In genomic region chr7:28941633-28942032, GRCh38 we compare ENCODE assay signal across 28 cellular contexts. TPM values are rescaled to one million over a fixed set of nuclear protein-coding genes. Genes with fewer than 3 reads are reported as not detected.
"Had no signal": no experiment of that assay in that cellular context is flagged by ENCODE, and none has a peak within 500 bp of the region (broad histone marks: within the 10 kb centered on the region; RNA-seq: fewer than 3 reads in every experiment).

No MANE protein-coding gene starts in this region.

- H3K4me2 ChIP-seq: hepatocyte had no signal

- H3K27ac ChIP-seq: ascending aorta, cardiac muscle cell, coronary artery, dorsolateral prefrontal cortex, gastroesophageal sphincter, hepatocyte, pancreas, right atrium auricular region, tibial nerve, uterus had no signal

- H3K9me3 ChIP-seq: ascending aorta, gastroesophageal sphincter, pancreas, right atrium auricular region, spleen, tibial nerve, uterus had no signal

- H3K4me1 Mint-ChIP-seq: activated CD4-positive, alpha-beta T cell treated with anti-CD3 and anti-CD28 coated beads for 36 hours; activated naive CD8-positive, alpha-beta T cell treated with anti-CD3 and anti-CD28 coated beads for 36 hours; natural killer cell; T-cell had no signal

- H3K9me3 Mint-ChIP-seq: activated naive CD4-positive, alpha-beta T cell treated with anti-CD3 and anti-CD28 coated beads for 36 hours; activated naive CD8-positive, alpha-beta T cell treated with anti-CD3 and anti-CD28 coated beads for 36 hours; natural killer cell; T-cell had no signal

- H3K4me1 ChIP-seq: ascending aorta, gastroesophageal sphincter, pancreas, uterus had no signal

- H3K4me3 Mint-ChIP-seq: activated CD4-positive, alpha-beta T cell treated with anti-CD3 and anti-CD28 coated beads for 36 hours; activated CD8-positive, alpha-beta T cell treated with anti-CD3 and anti-CD28 coated beads, Interleukin-2, amount 10 ng/mL, durations not matched to agents 7 days and 5 days; activated naive CD4-positive, alpha-beta T cell treated with anti-CD3 and anti-CD28 coated beads for 36 hours; activated naive CD8-positive, alpha-beta T cell treated with anti-CD3 and anti-CD28 coated beads for 36 hours; brain; natural killer cell; T-cell had no signal

- H3K27me3 ChIP-seq: ascending aorta, cardiac muscle cell, hepatocyte, pancreas, right atrium auricular region, spleen, tibial nerve, uterus had no signal

- H3K79me2 ChIP-seq: hepatocyte had no signal

- H3K36me3 ChIP-seq: ascending aorta, cardiac muscle cell, gastroesophageal sphincter, pancreas, right atrium auricular region, spleen, tibial nerve, uterus had no signal

- DNase-seq: activated CD4-positive, alpha-beta T cell treated with anti-CD3 and anti-CD28 coated beads for 36 hours; activated CD4-positive, CD25-positive, alpha-beta regulatory T cell; activated CD8-positive, alpha-beta T cell treated with anti-CD3 and anti-CD28 coated beads, Interleukin-2, amount 10 ng/mL, durations not matched to agents 7 days and 5 days; activated effector memory CD4-positive, alpha-beta T cell treated with anti-CD3 and anti-CD28 coated beads, Interleukin-2, amount 50 U/mL, for 16 hours; activated naive CD4-positive, alpha-beta T cell treated with anti-CD3 and anti-CD28 coated beads for 36 hours; activated naive CD8-positive, alpha-beta T cell treated with anti-CD3 and anti-CD28 coated beads for 36 hours; activated T-cell treated with anti-CD3 and anti-CD28 coated beads for 4 hours; dorsolateral prefrontal cortex; effector memory CD4-positive, alpha-beta T cell; left cardiac atrium; left ventricle myocardium superior; natural killer cell; nucleus accumbens; pancreas; spleen; stimulated activated naive CD4-positive, alpha-beta T cell treated with Interleukin-2 at 50 U/mL for 16 hours; T-cell; uterus had no signal

- H3K4me3 ChIP-seq: ascending aorta, cardiac muscle cell, coronary artery, dorsolateral prefrontal cortex, gastroesophageal sphincter, hepatocyte, pancreas, right atrium auricular region, spleen, tibial nerve, uterus had no signal

- H3K36me3 Mint-ChIP-seq: activated naive CD8-positive, alpha-beta T cell treated with anti-CD3 and anti-CD28 coated beads for 36 hours; brain; natural killer cell; T-cell had no signal

- ATAC-seq: activated CD4-positive, alpha-beta T cell treated with anti-CD3 and anti-CD28 coated beads for 36 hours; activated CD8-positive, alpha-beta T cell treated with anti-CD3 and anti-CD28 coated beads, Interleukin-2, amount 10 ng/mL, durations not matched to agents 7 days and 5 days; gastroesophageal sphincter; left cardiac atrium; left ventricle myocardium superior; natural killer cell; pancreas; T-cell had no signal

- H2AFZ ChIP-seq: hepatocyte had no signal

- H3K27ac Mint-ChIP-seq: activated CD4-positive, alpha-beta T cell treated with anti-CD3 and anti-CD28 coated beads for 36 hours; activated CD8-positive, alpha-beta T cell treated with anti-CD3 and anti-CD28 coated beads, Interleukin-2, amount 10 ng/mL, durations not matched to agents 7 days and 5 days; activated naive CD4-positive, alpha-beta T cell treated with anti-CD3 and anti-CD28 coated beads for 36 hours; activated naive CD8-positive, alpha-beta T cell treated with anti-CD3 and anti-CD28 coated beads for 36 hours; natural killer cell; T-cell had no signal

RNA-seq across cellular contexts. Expression of gene TRIL, which starts 16.5 kb away (rescaled TPM):
- total RNA-seq: activated CD4-positive, alpha-beta T cell treated with anti-CD3 and anti-CD28 coated beads for 36 hours; activated CD8-positive, alpha-beta T cell treated with anti-CD3 and anti-CD28 coated beads, Interleukin-2, amount 10 ng/mL, durations not matched to agents 7 days and 5 days; activated naive CD4-positive, alpha-beta T cell treated with anti-CD3 and anti-CD28 coated beads for 36 hours; activated naive CD8-positive, alpha-beta T cell treated with anti-CD3 and anti-CD28 coated beads for 36 hours; mononuclear cell; T-cell; T-helper 2 cell treated with Interferon-gamma antibody and Interleukin-4, amounts not matched to agents 100 ng/mL and 5 ng/mL, for 36 hours had no signal
